ENCODE assay signal across 22 cellular contexts in the genomic region with DNA sequence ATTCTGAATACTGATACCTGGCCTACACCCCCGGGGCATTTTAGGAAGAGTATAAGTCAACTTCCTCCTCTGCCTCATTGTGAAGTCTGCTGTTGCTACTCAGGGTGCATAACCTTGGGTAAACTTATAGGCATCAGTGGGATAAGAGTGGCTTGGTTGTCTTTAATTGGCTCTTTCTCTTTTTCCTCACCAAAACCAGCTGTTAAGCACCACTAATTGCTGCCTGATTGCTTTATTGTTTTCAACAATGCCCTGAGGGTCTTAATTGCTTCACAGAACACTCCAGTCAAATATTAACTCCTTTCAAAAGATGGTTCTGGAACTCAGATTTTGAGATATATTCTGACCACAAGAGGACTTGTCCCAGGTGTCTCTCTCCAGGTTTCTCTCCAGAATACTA.
"Had no signal": no experiment of that assay in that cellular context is flagged by ENCODE, and none has a peak within 500 bp of the region (broad histone marks: within the 10 kb centered on the region; RNA-seq: fewer than 3 reads in every experiment).

No MANE protein-coding gene starts in this region.

- H3K9me3 ChIP-seq: MG63, SK-N-SH had no signal

- DNase-seq: IMR-90, Karpas-422, KG1, MG63, NCI-H1092, NCI-H1105 treated with DMSO at 0.1 percent for 48 hours, NCI-H1417 treated with DMSO at 0.1 percent for 48 hours, NCI-H146, NCI-H1694 treated with DMSO at 0.1 percent for 48 hours, NCI-H1930, NCI-H2081, NCI-H2107, NCI-H2227 treated with DMSO at 0.1 percent for 48 hours, NCI-H524, NCI-H526 treated with DMSO at 0.1 percent for 48 hours, NCI-H774, SHP77, SK-N-SH, SW 1271 had no signal

- H3K4me3 ChIP-seq: MG63 had no signal

- H3K27me3 ChIP-seq: MG63 had no signal

- H3K36me3 ChIP-seq: MG63 had no signal

- ATAC-seq: HepG2 had no signal

- H3K4me2 ChIP-seq: SK-N-SH had no signal

- FAIRE-seq: HepG2, RCC 7860 had no signal

- H3K9ac ChIP-seq: SK-N-SH had no signal

- H3K27ac ChIP-seq: RWPE1 had no signal
